Comparison of ENCODE assay signal across 25 cellular contexts in the genomic region with DNA sequence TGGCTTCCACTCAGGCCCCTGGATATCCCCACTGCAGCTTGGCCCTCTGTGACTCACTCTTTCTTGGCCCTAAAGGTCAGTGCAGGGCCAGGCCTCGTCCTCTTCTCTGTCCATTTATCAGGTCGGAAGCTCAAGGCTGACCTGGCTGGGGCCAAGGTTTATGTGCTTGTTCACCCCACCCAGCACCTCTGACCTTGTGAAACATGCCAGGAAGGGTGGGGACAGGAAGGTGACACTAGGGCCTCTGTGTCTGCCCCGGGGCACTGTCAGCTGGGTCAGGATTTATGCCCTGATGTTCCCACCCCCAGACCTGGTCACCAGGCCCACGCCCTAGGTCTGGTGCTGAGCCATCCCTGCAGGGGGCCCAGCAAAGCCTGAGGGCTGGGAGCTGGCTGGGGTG.
"Had no signal": no experiment of that assay in that cellular context is flagged by ENCODE, and none has a peak within 500 bp of the region (broad histone marks: within the 10 kb centered on the region; RNA-seq: fewer than 3 reads in every experiment).

No MANE protein-coding gene starts in this region.

- ATAC-seq: activated CD8-positive, alpha-beta T cell treated with anti-CD3 and anti-CD28 coated beads for 36 hours; activated naive CD8-positive, alpha-beta T cell treated with anti-CD3 and anti-CD28 coated beads, Interleukin-2, amount 50 U/mL, for 24 hours; effector memory CD8-positive, alpha-beta T cell; heart left ventricle; left colon; naive thymus-derived CD4-positive, alpha-beta T cell had no signal

- H3K9me3 Mint-ChIP-seq: activated CD4-positive, alpha-beta T cell treated with anti-CD3 and anti-CD28 coated beads, Interleukin-2, amount 10 ng/mL, durations not matched to agents 24 days and 14 days; activated CD8-positive, alpha-beta T cell treated with anti-CD3 and anti-CD28 coated beads for 36 hours; activated naive CD4-positive, alpha-beta T cell treated with anti-CD3 and anti-CD28 coated beads, Interleukin-2, amount 50 U/mL, for 24 hours; activated naive CD8-positive, alpha-beta T cell treated with anti-CD3 and anti-CD28 coated beads, Interleukin-2, amount 50 U/mL, for 24 hours; activated T-helper 2 cell treated with anti-CD3 and anti-CD28 coated beads, Interferon-gamma antibody, Interleukin-2, Interleukin-4, amounts not matched to agents 10 μg/mL and 5 μg/mL and 100 μg/mL, durations not matched to agents 14 hours and 24 hours and 36 hours; effector memory CD8-positive, alpha-beta T cell; immature natural killer cell; memory B cell had no signal

- H3K27ac Mint-ChIP-seq: activated CD4-positive, alpha-beta T cell treated with anti-CD3 and anti-CD28 coated beads, Interleukin-2, amount 10 ng/mL, durations not matched to agents 24 days and 14 days; activated CD8-positive, alpha-beta T cell treated with anti-CD3 and anti-CD28 coated beads for 36 hours; activated naive CD8-positive, alpha-beta T cell treated with anti-CD3 and anti-CD28 coated beads, Interleukin-2, amount 50 U/mL, for 24 hours; activated T-helper 2 cell treated with anti-CD3 and anti-CD28 coated beads, Interferon-gamma antibody, Interleukin-2, Interleukin-4, amounts not matched to agents 10 μg/mL and 5 μg/mL and 100 μg/mL, durations not matched to agents 14 hours and 24 hours and 36 hours; memory B cell had no signal

- H3K27ac ChIP-seq: heart left ventricle, right atrium auricular region, testis, transverse colon, WERI-Rb-1 had no signal

- H3K27me3 ChIP-seq: right atrium auricular region, testis had no signal

- DNase-seq: activated CD4-positive, alpha-beta T cell treated with anti-CD3 and anti-CD28 coated beads, Interleukin-2, amount 10 ng/mL, durations not matched to agents 24 days and 14 days; activated CD4-positive, CD25-positive, alpha-beta regulatory T cell treated with anti-CD3 and anti-CD28 coated beads, Interleukin-2, amount 50 U/mL, for 72 hours; activated CD8-positive, alpha-beta T cell treated with anti-CD3 and anti-CD28 coated beads for 36 hours; activated naive CD8-positive, alpha-beta T cell treated with anti-CD3 and anti-CD28 coated beads, Interleukin-2, amount 50 U/mL, for 24 hours; activated T-cell treated with anti-CD3 and anti-CD28 coated beads, Interleukin-2, amount 50 U/mL, for 48 hours; amygdala; cortex of kidney; effector memory CD8-positive, alpha-beta T cell; erythroblast; heart left ventricle; hypothalamus; immature natural killer cell; kidney; left colon; midbrain; naive thymus-derived CD4-positive, alpha-beta T cell; nucleus accumbens; stimulated activated naive CD8-positive, alpha-beta T cell treated with anti-CD3 and anti-CD28 coated beads, Interleukin-15, Interleukin-2, amounts not matched to agents 100 U/mL and 50 U/mL, for 24 hours; testis; transverse colon; WERI-Rb-1 had no signal

- H3K36me3 Mint-ChIP-seq: activated naive CD4-positive, alpha-beta T cell treated with anti-CD3 and anti-CD28 coated beads, Interleukin-2, amount 50 U/mL, for 24 hours; immature natural killer cell; memory B cell; naive thymus-derived CD4-positive, alpha-beta T cell had no signal

- H3K9me3 ChIP-seq: heart left ventricle, right atrium auricular region, testis, transverse colon had no signal

- H3K36me3 ChIP-seq: heart left ventricle, right atrium auricular region, transverse colon, WERI-Rb-1 had no signal

- H3K4me3 ChIP-seq: heart left ventricle, right atrium auricular region, testis, transverse colon had no signal

- H3K4me3 Mint-ChIP-seq: activated CD4-positive, alpha-beta T cell treated with anti-CD3 and anti-CD28 coated beads, Interleukin-2, amount 10 ng/mL, durations not matched to agents 24 days and 14 days; activated CD8-positive, alpha-beta T cell treated with anti-CD3 and anti-CD28 coated beads for 36 hours; activated naive CD4-positive, alpha-beta T cell treated with anti-CD3 and anti-CD28 coated beads, Interleukin-2, amount 50 U/mL, for 24 hours; activated naive CD8-positive, alpha-beta T cell treated with anti-CD3 and anti-CD28 coated beads, Interleukin-2, amount 50 U/mL, for 24 hours; immature natural killer cell; memory B cell had no signal
